22 cellular contexts compared by ENCODE assay signal in the genomic region with DNA sequence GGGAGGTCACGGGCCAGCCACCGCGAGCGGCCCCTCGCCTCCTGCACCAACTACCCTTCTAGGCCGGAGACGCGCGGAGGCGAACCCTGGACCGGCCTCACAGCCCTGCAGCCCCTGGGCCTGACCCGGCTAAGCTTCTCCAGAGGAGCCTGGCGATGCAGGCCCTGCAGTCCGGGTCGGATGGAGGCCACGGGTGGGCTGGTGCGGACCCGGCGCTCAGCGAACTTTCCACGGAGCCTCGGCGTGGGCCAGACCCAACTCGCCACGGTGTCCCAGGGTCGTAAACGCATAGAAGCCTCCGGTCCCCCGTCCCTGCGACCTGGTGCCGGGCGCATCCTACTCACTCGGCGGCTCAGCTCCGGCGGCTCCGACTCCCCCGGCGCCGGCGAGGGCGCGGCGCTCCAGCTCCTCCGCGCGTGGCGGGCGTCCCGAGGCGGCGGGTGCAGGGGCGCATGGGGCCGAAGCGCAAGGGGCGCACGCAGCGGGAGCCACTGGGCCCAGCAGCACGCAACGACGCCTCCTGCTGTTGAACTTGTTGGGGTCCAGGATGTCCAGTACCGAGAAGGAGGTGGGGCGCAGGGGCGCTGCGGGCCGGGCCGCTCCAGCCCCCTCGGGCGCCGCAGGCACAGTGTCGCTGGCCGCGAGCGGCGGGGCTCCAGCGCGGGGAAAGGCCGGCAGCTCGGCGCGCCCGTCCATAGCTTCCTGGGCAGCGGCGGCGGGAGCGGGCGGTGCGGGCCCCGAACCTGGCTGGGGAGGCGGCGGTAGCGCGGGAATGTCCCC. TPM values are rescaled to one million over a fixed set of nuclear protein-coding genes. Genes with fewer than 3 reads are reported as not detected.
DNase-seq lines count a peak whose midpoint lies in the region; ATAC-seq and TF ChIP-seq lines count a peak whose summit lies in the region.
"Had no signal": no experiment of that assay in that cellular context is flagged by ENCODE, and none has a peak within 500 bp of the region (broad histone marks: within the 10 kb centered on the region; RNA-seq: fewer than 3 reads in every experiment).

No MANE protein-coding gene starts in this region.

- no peaks in the 10 kb centered on the region for H3K4me1 ChIP-seq in lower lobe of right lung

- intact Hi-C loops in lower lobe of right lung (cut with DNase I) = no loop called here

- H3K27me3 Mint-ChIP-seq in T-helper 17 cell = peaks cover 43% of the 10 kb centered on the region

- no peak overlapping the region for H3K27ac ChIP-seq in lower lobe of right lung
- H3K27ac ChIP-seq: epithelial cell of prostate, psoas muscle had no signal

- H3K4me3 Mint-ChIP-seq in T-helper 17 cell = peak overlapping the region; percentile 67
- H3K4me3 Mint-ChIP-seq: dendritic cell treated with granulocyte-macrophage colony-stimulating factor and Interleukin-4, amounts not matched to agents 40 ng/mL and 50 ng/mL, for 4 days had no signal

- H3K4me3 ChIP-seq in lower lobe of right lung = no peak overlapping the region

- H3K27me3 ChIP-seq in lower lobe of right lung (ENCODE audit: low read depth) = peaks cover 96% of the 10 kb centered on the region

- H3K36me3 Mint-ChIP-seq in T-helper 17 cell (ENCODE audit: low read depth) = peaks cover 4% of the 10 kb centered on the region
- H3K36me3 Mint-ChIP-seq: brain had no signal

- H3K27ac Mint-ChIP-seq in T-helper 17 cell = no peak overlapping the region
- H3K27ac Mint-ChIP-seq: brain; dendritic cell treated with granulocyte-macrophage colony-stimulating factor and Interleukin-4, amounts not matched to agents 40 ng/mL and 50 ng/mL, for 4 days; nephron had no signal

- TF ChIP-seq CTCF in lower lobe of right lung (IDR thresholded peaks at IDR 0.05) = no peak

- no peak for ATAC-seq in activated CD4-positive, CD25-positive, alpha-beta regulatory T cell treated with anti-CD3 and anti-CD28 coated beads, Interleukin-2, amount 50 U/mL, for 24 hours
- no peak for ATAC-seq in T-helper 17 cell
- ATAC-seq in lower lobe of right lung = no peak
- ATAC-seq: HCT116 had no signal

- H3K4me1 Mint-ChIP-seq in T-helper 17 cell = peaks cover 16% of the 10 kb centered on the region
- H3K4me1 Mint-ChIP-seq: nephron had no signal

- DNase-seq in activated CD4-positive, CD25-positive, alpha-beta regulatory T cell treated with anti-CD3 and anti-CD28 coated beads, Interleukin-2, amount 50 U/mL, for 72 hours = peak; percentile 27
- DNase-seq in D341Med (ENCODE audit: low spot score) (peak; percentile 65), T-helper 17 cell (no peak), lower lobe of right lung (peak; percentile 24), NCI-H1436 (lab: John Stamatoyannopoulos, UW) (no peak), nucleus accumbens (lab: John Stamatoyannopoulos, UW) (no peak), cortex of kidney (lab: John Stamatoyannopoulos, UW) (no peak)
- DNase-seq: activated CD4-positive, alpha-beta T cell treated with anti-CD3 and anti-CD28 coated beads, Interleukin-2, amount 50 U/mL, for 1 hour; activated naive CD8-positive, alpha-beta T cell treated with anti-CD3 and anti-CD28 coated beads, Interleukin-2, amount 10 ng/mL, durations not matched to agents 7 days and 5 days; midbrain; NCI-H1694; psoas muscle had no signal

- H3K9me3 ChIP-seq in T-helper 17 cell (ENCODE audit: control insufficient read depth, low read length, poor library complexity, severe bottlenecking) (no peaks in the 10 kb centered on the region), lower lobe of right lung (no peaks in the 10 kb centered on the region)
- H3K9me3 ChIP-seq: psoas muscle had no signal

- no peaks in the 10 kb centered on the region for H3K36me3 ChIP-seq in lower lobe of right lung

RNA-seq across cellular contexts. Expression of a gene that starts 0.4 kb away (rescaled TPM):
- total RNA-seq in T-helper 17 cell (not detected), lower lobe of right lung (not detected)
- total RNA-seq: A172; activated naive CD8-positive, alpha-beta T cell treated with anti-CD3 and anti-CD28 coated beads, Interleukin-2, amount 10 ng/mL, durations not matched to agents 7 days and 5 days; G401; NCI-H460; psoas muscle; subcutaneous adipose tissue had no signal

RNA-seq across cellular contexts. Expression of a gene that starts 58.8 kb away (rescaled TPM):
- total RNA-seq in T-helper 17 cell (10 to 100 TPM; 36.0 to 37.1 TPM), lower lobe of right lung (27.9 TPM)

Comparison
In these comparisons a context has a peak if more than half of its experiments do, and no peak if none do; other contexts are left out.
1. DNase-seq: peak in activated CD4-positive, CD25-positive, alpha-beta regulatory T cell treated with anti-CD3 and anti-CD28 coated beads, Interleukin-2, amount 50 U/mL, for 72 hours (single experiment), D341Med (single experiment) and lower lobe of right lung (single experiment); none in T-helper 17 cell (0 of 3), NCI-H1436 (single experiment), nucleus accumbens (0 of 56) and cortex of kidney (single experiment).